Comparison of ENCODE assay signal across 11 cellular contexts in the genomic region with DNA sequence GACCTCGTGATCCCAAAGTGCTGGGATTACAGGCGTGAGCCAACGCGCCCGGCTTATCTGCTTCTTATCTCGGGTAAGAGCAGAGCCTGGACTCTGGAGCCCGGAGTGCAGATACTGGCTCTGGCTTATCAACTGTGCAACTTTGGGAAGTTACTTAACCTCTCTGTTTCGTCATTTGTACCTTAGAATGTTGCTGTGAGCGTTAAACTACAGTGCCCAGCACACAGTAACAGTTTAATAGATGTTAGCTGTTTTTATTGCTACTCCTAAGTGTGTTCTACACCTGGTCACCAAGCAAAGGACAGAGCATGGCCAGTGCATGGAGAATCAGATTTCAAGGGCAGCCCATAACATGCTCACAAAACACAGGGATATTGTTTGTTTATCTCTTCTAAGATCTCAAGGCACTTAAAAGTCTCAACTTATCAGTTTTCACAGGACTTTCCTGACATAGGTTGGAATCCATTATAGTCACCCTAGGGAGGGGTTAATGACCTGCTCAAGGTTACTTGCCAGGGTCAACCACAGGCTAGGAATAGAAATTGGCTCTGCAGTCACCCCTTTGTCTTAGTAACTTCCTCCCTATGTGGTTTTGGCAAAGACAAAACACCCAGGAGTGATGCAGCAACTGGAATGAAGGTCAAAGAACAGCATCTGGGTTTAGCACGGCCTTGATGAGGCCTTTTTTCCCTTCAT. TPM values are rescaled to one million over a fixed set of nuclear protein-coding genes. Genes with fewer than 3 reads are reported as not detected.
DNase-seq lines count a peak whose midpoint lies in the region; ATAC-seq, FAIRE-seq and TF ChIP-seq lines count a peak whose summit lies in the region.
"Had no signal": no experiment of that assay in that cellular context is flagged by ENCODE, and none has a peak within 500 bp of the region (broad histone marks: within the 10 kb centered on the region; RNA-seq: fewer than 3 reads in every experiment).

No MANE protein-coding gene starts in this region.

- no peak for DNase-seq in Right ventricle myocardium inferior (ENCODE audit: missing footprints)
- no peak for DNase-seq in cardiac septum (ENCODE audit: low spot score)
- peak; percentile 97 for DNase-seq in astrocyte (ENCODE audit: low read depth)
- peak; percentile 86 for DNase-seq in left lobe of liver (ENCODE audit: low spot score)
- DNase-seq in dorsolateral prefrontal cortex: no peak
- DNase-seq in NCI-H2227 (lab: John Stamatoyannopoulos, UW; ENCODE audit: unreplicated experiment): no peak
- DNase-seq: activated T-cell treated with anti-CD3 and anti-CD28 coated beads for 4 hours, NCI-H446 had no signal

- intact Hi-C loops in Right ventricle myocardium inferior (cut with DNase I): loop anchor here (5.0 kb wide), 1 partner anchor 103 kb away; a partner anchor contains a TSS
- intact Hi-C loops in cardiac septum (cut with DNase I): loop anchor here (1.0 kb wide), 1 partner anchor 8 kb away; no protein-coding TSS in a partner anchor
- intact Hi-C loops in dorsolateral prefrontal cortex (cut with DNase I): no loop called here

- peaks cover 53% of the 10 kb centered on the region for H3K4me1 Mint-ChIP-seq in astrocyte (ENCODE audit: low read depth, unreplicated experiment)

- H3K27ac ChIP-seq in astrocyte (ENCODE audit: low read depth, low read length) (peak overlapping the region; percentile 82), dorsolateral prefrontal cortex (no peak overlapping the region)

- H3K9me3 Mint-ChIP-seq in astrocyte (ENCODE audit: unreplicated experiment): no peaks in the 10 kb centered on the region
- H3K9me3 Mint-ChIP-seq: CD14-positive monocyte had no signal

- ATAC-seq in Right ventricle myocardium inferior (peak; percentile 60), left lobe of liver (peak; percentile 88), GM18517 (IDR thresholded peaks at IDR 0.05; ENCODE audit: unreplicated experiment) (no peak), GM18868 (IDR thresholded peaks at IDR 0.05; ENCODE audit: unreplicated experiment) (no peak)

- H3K27me3 Mint-ChIP-seq in astrocyte (ENCODE audit: low read depth, unreplicated experiment): peaks cover 3% of the 10 kb centered on the region

- no peaks in the 10 kb centered on the region for H3K79me2 ChIP-seq in astrocyte (ENCODE audit: insufficient read depth, low read length)

- no peaks in the 10 kb centered on the region for H3K36me3 ChIP-seq in astrocyte (ENCODE audit: insufficient read depth, low read length)

- H3K4me2 ChIP-seq in astrocyte (ENCODE audit: low read length): peak overlapping the region; percentile 56

- H3K27ac Mint-ChIP-seq in astrocyte (ENCODE audit: unreplicated experiment): peak overlapping the region; percentile 96

- H3K36me3 Mint-ChIP-seq in astrocyte (ENCODE audit: low read depth, unreplicated experiment): peaks cover 2% of the 10 kb centered on the region
- H3K36me3 Mint-ChIP-seq: CD14-positive monocyte had no signal

- H3K9ac ChIP-seq in astrocyte (ENCODE audit: low read length): peak overlapping the region; percentile 49

- TF ChIP-seq CTCF in astrocyte (IDR thresholded peaks at IDR 0.05; ENCODE audit: insufficient read depth, low read depth, low read length) (no peak), dorsolateral prefrontal cortex (IDR thresholded peaks at IDR 0.05 in 54 of 56, conservative IDR thresholded peaks at IDR 0.05 in 2 of 56; ENCODE audit: low read depth in 1 of 56, partially characterized antibody in 56 of 56) (no peak)

- FAIRE-seq in astrocyte (lab: Jason Lieb, UNC): peak; percentile 95

- H3K4me1 ChIP-seq in astrocyte (ENCODE audit: insufficient read depth, low read length): peaks cover 18% of the 10 kb centered on the region

- H3K9me3 ChIP-seq in astrocyte (ENCODE audit: insufficient read depth, low read depth, low read length): no peaks in the 10 kb centered on the region

- no peak overlapping the region for H3K4me3 Mint-ChIP-seq in astrocyte (ENCODE audit: unreplicated experiment)
- H3K4me3 Mint-ChIP-seq: CD14-positive monocyte had no signal

- peaks cover 2% of the 10 kb centered on the region for H3K27me3 ChIP-seq in astrocyte (ENCODE audit: insufficient read depth, low read length)
- no peaks in the 10 kb centered on the region for H3K27me3 ChIP-seq in dorsolateral prefrontal cortex

- H2AFZ ChIP-seq in astrocyte (ENCODE audit: low read depth, low read length): no peak overlapping the region

- H3K4me3 ChIP-seq in astrocyte (ENCODE audit: insufficient read depth, low read depth, low read length) (no peak overlapping the region), dorsolateral prefrontal cortex (no peak overlapping the region)

- no peaks in the 10 kb centered on the region for H4K20me1 ChIP-seq in astrocyte (ENCODE audit: insufficient read depth, low read length)

RNA-seq across cellular contexts. Expression of a gene that starts 22.5 kb away (rescaled TPM):
- total RNA-seq in Right ventricle myocardium inferior (192 TPM), cardiac septum (182 TPM), astrocyte (269 and 275 TPM in 2 replicates), left lobe of liver (136 TPM), dorsolateral prefrontal cortex (100 to 1,000 TPM; 175 to 327 (median 230) TPM)

RNA-seq across cellular contexts. Expression of a gene that starts 54.8 kb away (rescaled TPM):
- total RNA-seq in Right ventricle myocardium inferior: 76.0 TPM
- total RNA-seq in cardiac septum: 39.2 TPM
- total RNA-seq in astrocyte: 82.8 and 96.9 TPM in 2 replicates
- total RNA-seq in left lobe of liver: 1,368 TPM
- 100 to 1,000 TPM in 79 of 120 experiments, 10 to 100 TPM in 41; 56.7 to 268 (median 111) TPM for total RNA-seq in dorsolateral prefrontal cortex

Comparison
In these comparisons a context has a peak if more than half of its experiments do, and no peak if none do; other contexts are left out.
1. ATAC-seq: peak in Right ventricle myocardium inferior (single experiment) and left lobe of liver (single experiment); none in GM18517 (single experiment) and GM18868 (single experiment).
2. DNase-seq: peak in astrocyte (single experiment) and left lobe of liver (single experiment); none in Right ventricle myocardium inferior (single experiment), cardiac septum (single experiment), dorsolateral prefrontal cortex (0 of 10) and NCI-H2227 (single experiment).
3. intact Hi-C loops: an anchor here in Right ventricle myocardium inferior (5.0 kb wide) and cardiac septum (1.0 kb wide); none called in dorsolateral prefrontal cortex.